1 cellular context compared by ENCODE assay signal in the genomic region with DNA sequence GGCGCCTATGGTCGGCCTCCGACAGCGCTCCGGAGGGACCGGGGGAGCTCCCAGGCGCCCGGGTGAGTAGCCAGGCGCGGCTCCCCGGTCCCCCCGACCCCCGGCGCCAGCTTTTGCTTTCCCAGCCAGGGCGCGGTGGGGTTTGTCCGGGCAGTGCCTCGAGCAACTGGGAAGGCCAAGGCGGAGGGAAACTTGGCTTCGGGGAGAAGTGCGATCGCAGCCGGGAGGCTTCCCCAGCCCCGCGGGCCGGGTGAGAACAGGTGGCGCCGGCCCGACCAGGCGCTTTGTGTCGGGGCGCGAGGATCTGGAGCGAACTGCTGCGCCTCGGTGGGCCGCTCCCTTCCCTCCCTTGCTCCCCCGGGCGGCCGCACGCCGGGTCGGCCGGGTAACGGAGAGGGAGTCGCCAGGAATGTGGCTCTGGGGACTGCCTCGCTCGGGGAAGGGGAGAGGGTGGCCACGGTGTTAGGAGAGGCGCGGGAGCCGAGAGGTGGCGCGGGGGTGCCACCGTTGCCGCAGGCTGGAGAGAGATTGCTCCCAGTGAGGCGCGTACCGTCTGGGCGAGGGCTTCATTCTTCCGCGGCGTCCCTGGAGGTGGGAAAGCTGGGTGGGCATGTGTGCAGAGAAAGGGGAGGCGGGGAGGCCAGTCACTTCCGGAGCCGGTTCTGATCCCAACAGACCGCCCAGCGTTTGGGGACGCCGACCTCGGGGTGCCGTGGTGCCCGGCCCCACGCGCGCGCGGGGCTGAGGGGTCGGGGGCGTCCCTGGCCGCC.
TF ChIP-seq lines count a peak whose summit lies in the region.

No MANE protein-coding gene starts in this region.

TF ChIP-seq in K562, 482 proteins besides CTCF, POLR2A, EP300 and RAD21 (continued from another document and continues in another):
- TF ChIP-seq PBX2 (CRISPR knock-in tag; IDR thresholded peaks at IDR 0.05; ENCODE audit: low read depth): no peak
- TF ChIP-seq PBX2 (tag; conservative IDR thresholded peaks at IDR 0.05; ENCODE audit: low read depth): no peak
- peak; percentile 45 for TF ChIP-seq KLF1 (tag; IDR thresholded peaks at IDR 0.05)
- TF ChIP-seq ZNF395 (CRISPR knock-in tag; IDR thresholded peaks at IDR 0.05): no peak
- no peak for TF ChIP-seq CREB3 (tag; conservative IDR thresholded peaks at IDR 0.05; ENCODE audit: low read depth)
- no peak for TF ChIP-seq SAP30 (IDR thresholded peaks at IDR 0.05; ENCODE audit: borderline replicate concordance, insufficient read depth, low read depth, low read length, poor library complexity, severe bottlenecking)
- TF ChIP-seq ARID1B (IDR thresholded peaks at IDR 0.05): peak; percentile 18; the same call in 1 of the 2 replicates
- TF ChIP-seq TAF7 (tag; IDR thresholded peaks at IDR 0.05): no peak
- 0 out of 2 replicates have a peak, but pooled peaks have one; percentile 34 for TF ChIP-seq MYNN (IDR thresholded peaks at IDR 0.05)
- no peak for TF ChIP-seq MYNN (CRISPR knock-in tag; IDR thresholded peaks at IDR 0.05)
- TF ChIP-seq PCBP2 (IDR thresholded peaks at IDR 0.05; ENCODE audit: low read depth, low read length, poor library complexity, severe bottlenecking): no peak
- TF ChIP-seq ZNF57 (CRISPR knock-in tag; IDR thresholded peaks at IDR 0.05): no peak
- TF ChIP-seq KDM5B (IDR thresholded peaks at IDR 0.05; ENCODE audit: insufficient replicate concordance, low read depth, low read length): peak; percentile 23
- TF ChIP-seq AFF4 (CRISPR knock-in tag; IDR thresholded peaks at IDR 0.05): no peak
- no peak for TF ChIP-seq BHLHE40 (IDR thresholded peaks at IDR 0.05; ENCODE audit: low read length)
- no peak for TF ChIP-seq ZKSCAN1 (IDR thresholded peaks at IDR 0.05; ENCODE audit: low read depth, low read length)
- peak; percentile 32; the same call in 1 of the 2 replicates for TF ChIP-seq GABPA (tag; conservative IDR thresholded peaks at IDR 0.05; ENCODE audit: low read depth)
- no peak for TF ChIP-seq TAF15 (IDR thresholded peaks at IDR 0.05; ENCODE audit: low read depth, low read length)
- TF ChIP-seq ZNF318 (IDR thresholded peaks at IDR 0.05; ENCODE audit: borderline replicate concordance in 1 of 2, low read depth in 1 of 2): no peak
- TF ChIP-seq UBTF (IDR thresholded peaks at IDR 0.05; ENCODE audit: borderline replicate concordance in 1 of 2, low read depth in 2 of 2, low read length in 2 of 2): peak; percentile 69 to 75
- TF ChIP-seq ZFX (CRISPR knock-in tag; IDR thresholded peaks at IDR 0.05): peak; percentile 65
- TF ChIP-seq ZNF586 (CRISPR knock-in tag; conservative IDR thresholded peaks at IDR 0.05): no peak
- TF ChIP-seq ZNF280B (CRISPR knock-in tag; IDR thresholded peaks at IDR 0.05): no peak
- TF ChIP-seq L3MBTL2 (IDR thresholded peaks at IDR 0.05): peak; percentile 74
- TF ChIP-seq SMARCA4 (IDR thresholded peaks at IDR 0.05): no peak
- no peak for TF ChIP-seq SMARCA5 (IDR thresholded peaks at IDR 0.05)
- TF ChIP-seq ZNF197 (CRISPR knock-in tag; IDR thresholded peaks at IDR 0.05; ENCODE audit: low read depth): no peak
- TF ChIP-seq XRCC4 (IDR thresholded peaks at IDR 0.05; ENCODE audit: extremely low read depth, insufficient read depth, insufficient read length): no peak
- TF ChIP-seq SP2 (IDR thresholded peaks at IDR 0.05; ENCODE audit: extremely low read depth, low read depth, low read length, poor library complexity, severe bottlenecking): no peak
- TF ChIP-seq SMAD2 (IDR thresholded peaks at IDR 0.05; ENCODE audit: low read depth, low read length): no peak
- TF ChIP-seq ZNF124 (CRISPR knock-in tag; IDR thresholded peaks at IDR 0.05): no peak
- TF ChIP-seq MXI1 (IDR thresholded peaks at IDR 0.05; ENCODE audit: low read depth, low read length): no peak
